ENCODE assay signal across 26 cellular contexts in the genomic region with DNA sequence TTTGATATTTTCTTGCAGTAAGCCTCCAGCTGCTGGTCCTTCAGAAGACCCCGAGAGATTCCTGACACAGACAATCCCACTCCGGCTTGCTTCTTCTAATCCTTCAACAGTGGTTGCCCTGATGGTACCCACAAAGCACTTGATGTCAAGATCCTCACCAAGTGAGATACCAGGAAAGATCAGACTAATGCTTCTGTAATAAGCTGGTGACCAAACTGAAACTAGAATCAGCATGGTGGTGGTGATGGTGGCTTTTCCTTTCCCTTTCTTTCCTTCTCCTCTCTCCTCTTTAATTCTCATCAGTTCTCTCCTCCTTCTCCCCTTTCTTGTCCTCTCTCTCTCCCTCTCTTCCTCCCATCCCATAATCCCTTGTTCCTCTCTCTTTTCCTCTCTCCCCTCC.
"Had no signal": no experiment of that assay in that cellular context is flagged by ENCODE, and none has a peak within 500 bp of the region (broad histone marks: within the 10 kb centered on the region; RNA-seq: fewer than 3 reads in every experiment).

No MANE protein-coding gene starts in this region.

- H3K36me3 ChIP-seq: SJCRH30, WERI-Rb-1 had no signal

- H3K27me3 ChIP-seq: SJCRH30 had no signal

- H3K4me1 ChIP-seq: SJCRH30 had no signal

- H3K9me3 ChIP-seq: SJCRH30 had no signal

- H3K4me3 ChIP-seq: SJCRH30, SK-N-MC had no signal

- DNase-seq: activated CD4-positive, alpha-beta memory T cell treated with anti-CD3 and anti-CD28 coated beads, Interleukin-2, amount 10 ng/mL, durations not matched to agents 7 days and 5 days; activated CD4-positive, alpha-beta T cell treated with anti-CD3 and anti-CD28 coated beads for 1 hour; activated CD4-positive, alpha-beta T cell treated with anti-CD3 and anti-CD28 coated beads for 48 hours; activated CD4-positive, CD25-positive, alpha-beta regulatory T cell; activated CD8-positive, alpha-beta memory T cell treated with anti-CD3 and anti-CD28 coated beads for 24 hours; activated CD8-positive, alpha-beta memory T cell treated with anti-CD3 and anti-CD28 coated beads, Interleukin-2, amount 10 ng/mL, durations not matched to agents 7 days and 5 days; activated CD8-positive, alpha-beta memory T cell treated with anti-CD3 and anti-CD28 coated beads, Interleukin-2, amount 50 U/mL, for 48 hours; activated effector memory CD4-positive, alpha-beta T cell treated with Interleukin-2 at 50 U/mL for 16 hours; activated naive CD4-positive, alpha-beta T cell treated with anti-CD3 and anti-CD28 coated beads, Interleukin-2, amount 10 ng/mL, durations not matched to agents 7 days and 5 days; activated naive CD8-positive, alpha-beta T cell treated with anti-CD3 and anti-CD28 coated beads, Interleukin-2, amount 50 U/mL, for 24 hours; activated T-cell treated with anti-CD3 and anti-CD28 coated beads, Interleukin-2, amount 50 U/mL, for 48 hours; anterior cingulate cortex; caudate nucleus; NCI-H1048; NCI-H1105 treated with DMSO at 0.1 percent for 48 hours; NCI-H1436 treated with DMSO at 0.1 percent for 48 hours; NCI-H1694 treated with DMSO at 0.1 percent for 48 hours; NCI-H2029; NCI-H510A; NCI-H526; NCI-H748 treated with DMSO at 0.1 percent for 48 hours; Right ventricle myocardium superior; SJCRH30; T1000; WERI-Rb-1 had no signal

- ATAC-seq: activated CD8-positive, alpha-beta memory T cell treated with anti-CD3 and anti-CD28 coated beads, Interleukin-2, amount 10 ng/mL, durations not matched to agents 7 days and 5 days; activated naive CD8-positive, alpha-beta T cell treated with anti-CD3 and anti-CD28 coated beads, Interleukin-2, amount 50 U/mL, for 24 hours had no signal

- H3K27ac ChIP-seq: SJCRH30, SK-N-MC, WERI-Rb-1 had no signal
